In genomic region chr1:43366179-43366578, GRCh38 we compare ENCODE assay signal across 8 cellular contexts. TPM values are rescaled to one million over a fixed set of nuclear protein-coding genes. Genes with fewer than 3 reads are reported as not detected.
DNase-seq lines count a peak whose midpoint lies in the region; ATAC-seq, FAIRE-seq and TF ChIP-seq lines count a peak whose summit lies in the region.

No MANE protein-coding gene starts in this region.

- H3K27ac Mint-ChIP-seq in osteocyte (ENCODE audit: unreplicated experiment): peak overlapping the region; percentile 71

- H3K9me1 ChIP-seq in endothelial cell of umbilical vein (replicated peaks; ENCODE audit: control insufficient read depth, extremely low read depth, insufficient read depth, low read length): no peaks in the 10 kb centered on the region

- H3K9me3 ChIP-seq in ES-I3 (ENCODE audit: control insufficient read depth, insufficient read depth, low read length) (no peaks in the 10 kb centered on the region), NT2/D1 (ENCODE audit: insufficient read depth, low read length) (no peaks in the 10 kb centered on the region), endothelial cell of umbilical vein (replicated peaks; ENCODE audit: control insufficient read depth, insufficient read depth, low read length) (no peaks in the 10 kb centered on the region)

- peak overlapping the region; percentile 84 for H3K4me3 Mint-ChIP-seq in osteocyte (ENCODE audit: unreplicated experiment)

- TF ChIP-seq CTCF in endothelial cell of umbilical vein (IDR thresholded peaks at IDR 0.05; ENCODE audit: extremely low read depth in 1 of 2, insufficient read depth in 1 of 2, low read depth in 1 of 2, low read length in 2 of 2) (no peak), osteocyte (IDR thresholded peaks at IDR 0.05) (no peak), GM20000 (IDR thresholded peaks at IDR 0.05; ENCODE audit: extremely low read depth, missing control alignments) (no peak)

- H3K27me3 ChIP-seq in NT2/D1 (ENCODE audit: insufficient read depth, insufficient read length) (no peaks in the 10 kb centered on the region), endothelial cell of umbilical vein (ENCODE audit: control insufficient read depth in 2 of 2, insufficient read depth in 2 of 2, low read length in 2 of 2) (no peaks in the 10 kb centered on the region)

- CTCF ChIA-PET in endothelial cell of umbilical vein (lab: Charles Lee) (interaction anchor here (1.1 kb wide), 1 partner anchor 48 kb away, joined by 8 read pairs; no protein-coding TSS in a partner anchor), HEK293T (lab: Yijun Ruan, JAX) (no interaction called here)

- no peak for TF ChIP-seq POLR2A in endothelial cell of umbilical vein (IDR thresholded peaks at IDR 0.05; ENCODE audit: low read depth, low read length)

- H3K4me2 ChIP-seq in endothelial cell of umbilical vein (ENCODE audit: insufficient read depth, low read length): peak overlapping the region; percentile 61

- H3K36me3 Mint-ChIP-seq in osteocyte (ENCODE audit: unreplicated experiment): peaks cover 19% of the 10 kb centered on the region

- H3K36me3 ChIP-seq in ES-I3 (ENCODE audit: insufficient read depth, low read length) (peaks cover 15% of the 10 kb centered on the region), NT2/D1 (ENCODE audit: insufficient read depth, insufficient read length, low read length) (peaks cover 61% of the 10 kb centered on the region), endothelial cell of umbilical vein (ENCODE audit: control insufficient read depth in 2 of 2, extremely low read depth in 1 of 2, insufficient read depth in 2 of 2, low read length in 2 of 2) (peaks cover 13 to 19% of the 10 kb centered on the region in 2 experiments)

- peaks cover 57% of the 10 kb centered on the region for H3K79me2 ChIP-seq in endothelial cell of umbilical vein (ENCODE audit: control insufficient read depth, insufficient read depth, low read length)

- FAIRE-seq in endothelial cell of umbilical vein (lab: Jason Lieb, UNC): no peak

- H3K4me1 ChIP-seq in ES-I3 (ENCODE audit: insufficient read depth, low read length) (peaks cover 8% of the 10 kb centered on the region; the same call in 1 of the 2 replicates), NT2/D1 (ENCODE audit: insufficient read depth, insufficient read length) (peaks cover 16% of the 10 kb centered on the region), endothelial cell of umbilical vein (ENCODE audit: control insufficient read depth, extremely low read depth, insufficient read depth, low read length) (peaks cover 28% of the 10 kb centered on the region)

- dilution Hi-C loops in endothelial cell of umbilical vein (cut with MboI; ENCODE audit: extremely low pct_ligation_motif_present, low sequenced_read_pairs): no loop called here

- no TSS peak for BruUV-seq in endothelial cell of umbilical vein (replicated peaks; lab: Mats Ljungman, UMichigan)

- no peaks in the 10 kb centered on the region for H3K27me3 Mint-ChIP-seq in osteocyte (ENCODE audit: unreplicated experiment)

- ATAC-seq in GM19023 (IDR thresholded peaks at IDR 0.05; ENCODE audit: unreplicated experiment) (no peak), HG03460 (IDR thresholded peaks at IDR 0.05; ENCODE audit: unreplicated experiment) (no peak)

- H3K27ac ChIP-seq in endothelial cell of umbilical vein (ENCODE audit: insufficient read depth, low read depth, low read length): no peak overlapping the region

- H3K4me3 ChIP-seq in NT2/D1 (ENCODE audit: insufficient read length, low read depth): peak overlapping the region; percentile 89
- no peak overlapping the region for H3K4me3 ChIP-seq in endothelial cell of umbilical vein (replicated peaks in 1 of 3; ENCODE audit: insufficient read depth in 1 of 3, low read depth in 1 of 3, low read length in 3 of 3)

- H3K9me3 Mint-ChIP-seq in osteocyte (ENCODE audit: unreplicated experiment): no peaks in the 10 kb centered on the region

- DNase-seq in NT2/D1 (ENCODE audit: low read depth, low spot score) (no peak), endothelial cell of umbilical vein (ENCODE audit: low read depth, low spot score) (no peak), osteocyte (ENCODE audit: extremely low spot score, unreplicated experiment) (no peak), GM20000 (ENCODE audit: low spot score) (no peak), HEK293T (ENCODE audit: extremely low spot score) (no peak)

- H3K9ac ChIP-seq in ES-I3 (ENCODE audit: low read depth, low read length): peak overlapping the region; percentile 85; the same call in 1 of the 2 replicates
- H3K9ac ChIP-seq in NT2/D1 (ENCODE audit: insufficient read length, low read depth): peak overlapping the region; percentile 96
- H3K9ac ChIP-seq in endothelial cell of umbilical vein (replicated peaks; ENCODE audit: extremely low read depth, insufficient read depth, low read length): no peak overlapping the region

- H4K20me1 ChIP-seq in endothelial cell of umbilical vein (replicated peaks; ENCODE audit: control insufficient read depth, extremely low read depth, insufficient read depth, low read length): no peaks in the 10 kb centered on the region

- H2AFZ ChIP-seq in endothelial cell of umbilical vein (ENCODE audit: low read depth, low read length): no peak overlapping the region

- H3K4me1 Mint-ChIP-seq in osteocyte (ENCODE audit: unreplicated experiment): peaks cover 44% of the 10 kb centered on the region

- POLR2A ChIA-PET in endothelial cell of umbilical vein (lab: Charles Lee): no interaction called here
- POLR2A ChIA-PET in HEK293T (lab: Yijun Ruan, JAX): interaction anchor here (1.0 kb wide), 1 partner anchor 17 kb away, joined by 4 read pairs; no protein-coding TSS in a partner anchor

- intact Hi-C loops in endothelial cell of umbilical vein (cut with micrococcal nuclease): loop anchor here (5.0 kb wide), 1 partner anchor 139 kb away; no protein-coding TSS in a partner anchor

TF ChIP-seq in endothelial cell of umbilical vein, 7 proteins besides CTCF, POLR2A, EP300 and RAD21 (continues in another document):
- TF ChIP-seq GATA2 (IDR thresholded peaks at IDR 0.05; ENCODE audit: insufficient read depth, insufficient read length, low read depth, low read length) (no peak), EZH2 (IDR thresholded peaks at IDR 0.05; ENCODE audit: borderline replicate concordance, low read depth, low read length, severe bottlenecking) (no peak)

TF ChIP-seq in HEK293T, 16 proteins besides CTCF, POLR2A, EP300 and RAD21 (continues in another document):
- TF ChIP-seq BHLHE40 (IDR thresholded peaks at IDR 0.05; ENCODE audit: borderline replicate concordance): no peak
- TF ChIP-seq L3MBTL2 (conservative IDR thresholded peaks at IDR 0.05): no peak
- no peak for TF ChIP-seq ARNT (IDR thresholded peaks at IDR 0.05)
- no peak for TF ChIP-seq SP1 (IDR thresholded peaks at IDR 0.05)

RNA-seq across cellular contexts. Expression of gene ELOVL1, which starts 1.6 kb away (rescaled TPM):
- total RNA-seq in endothelial cell of umbilical vein: 126 and 134 TPM in 2 replicates
- polyA plus RNA-seq in endothelial cell of umbilical vein: 303 and 353 TPM in 2 replicates
- 205 and 228 TPM in 2 replicates for polyA plus RNA-seq in endothelial cell of umbilical vein (2011; cell fraction: cytosol; rRNA removed)
- 140 and 144 TPM in 2 replicates for polyA plus RNA-seq in endothelial cell of umbilical vein (2011; cell fraction: nucleus; rRNA removed)
- 151 and 237 TPM in 2 replicates for polyA plus RNA-seq in endothelial cell of umbilical vein (2012)
- polyA minus RNA-seq in endothelial cell of umbilical vein: 211 and 218 TPM in 2 replicates
- 49.2 TPM for polyA minus RNA-seq in endothelial cell of umbilical vein (2011; cell fraction: cytosol; rRNA and poly(A)+ RNA removed)
- 26.3 and 43.3 TPM in 2 replicates for polyA minus RNA-seq in endothelial cell of umbilical vein (2011; cell fraction: nucleus; rRNA and poly(A)+ RNA removed)
- 61.9 and 62.5 TPM in 2 replicates for total RNA-seq in osteocyte

RNA-seq across cellular contexts. Expression of gene CDC20, which starts 7.4 kb away (rescaled TPM):
- total RNA-seq in endothelial cell of umbilical vein (156 and 170 TPM in 2 replicates), osteocyte (15.2 and 18.7 TPM in 2 replicates)
- 129 and 130 TPM in 2 replicates for polyA plus RNA-seq in endothelial cell of umbilical vein
- polyA plus RNA-seq in endothelial cell of umbilical vein (2011; cell fraction: cytosol; rRNA removed): 135 and 152 TPM in 2 replicates
- polyA plus RNA-seq in endothelial cell of umbilical vein (2011; cell fraction: nucleus; rRNA removed): 95.9 and 101 TPM in 2 replicates
- 49.0 and 129 TPM in 2 replicates for polyA plus RNA-seq in endothelial cell of umbilical vein (2012)
- polyA minus RNA-seq in endothelial cell of umbilical vein: 94.7 and 131 TPM in 2 replicates
- 122 TPM for polyA minus RNA-seq in endothelial cell of umbilical vein (2011; cell fraction: cytosol; rRNA and poly(A)+ RNA removed)
- polyA minus RNA-seq in endothelial cell of umbilical vein (2011; cell fraction: nucleus; rRNA and poly(A)+ RNA removed): 22.4 and 25.7 TPM in 2 replicates

RNA-seq across cellular contexts. Expression of gene MED8, which starts 23.4 kb away (rescaled TPM):
- 41.9 and 45.6 TPM in 2 replicates for total RNA-seq in endothelial cell of umbilical vein
- polyA plus RNA-seq in endothelial cell of umbilical vein: 15.9 and 19.6 TPM in 2 replicates
- polyA plus RNA-seq in endothelial cell of umbilical vein (2011; cell fraction: cytosol; rRNA removed): 29.4 and 34.4 TPM in 2 replicates
- polyA plus RNA-seq in endothelial cell of umbilical vein (2011; cell fraction: nucleus; rRNA removed): 37.2 and 38.8 TPM in 2 replicates
- 38.6 and 45.6 TPM in 2 replicates for polyA plus RNA-seq in endothelial cell of umbilical vein (2012)
- polyA minus RNA-seq in endothelial cell of umbilical vein: 19.4 and 21.0 TPM in 2 replicates
- 15.8 TPM for polyA minus RNA-seq in endothelial cell of umbilical vein (2011; cell fraction: cytosol; rRNA and poly(A)+ RNA removed)
- 11.7 and 17.3 TPM in 2 replicates for polyA minus RNA-seq in endothelial cell of umbilical vein (2011; cell fraction: nucleus; rRNA and poly(A)+ RNA removed)
- 39.8 and 40.4 TPM in 2 replicates for total RNA-seq in osteocyte

RNA-seq across cellular contexts. Expression of gene SZT2, which starts 23.5 kb away (rescaled TPM):
- total RNA-seq in endothelial cell of umbilical vein: 49.9 and 50.3 TPM in 2 replicates
- polyA plus RNA-seq in endothelial cell of umbilical vein: 11.4 TPM in 2 replicates
- polyA plus RNA-seq in endothelial cell of umbilical vein (2011; cell fraction: cytosol; rRNA removed): 5.1 and 5.3 TPM in 2 replicates
- 70.0 and 86.8 TPM in 2 replicates for polyA plus RNA-seq in endothelial cell of umbilical vein (2011; cell fraction: nucleus; rRNA removed)
- 15.0 and 17.5 TPM in 2 replicates for polyA plus RNA-seq in endothelial cell of umbilical vein (2012)
- polyA minus RNA-seq in endothelial cell of umbilical vein: 89.4 and 97.4 TPM in 2 replicates
- polyA minus RNA-seq in endothelial cell of umbilical vein (2011; cell fraction: cytosol; rRNA and poly(A)+ RNA removed): 6.0 TPM
- 75.8 and 107 TPM in 2 replicates for polyA minus RNA-seq in endothelial cell of umbilical vein (2011; cell fraction: nucleus; rRNA and poly(A)+ RNA removed)
- 51.8 and 63.6 TPM in 2 replicates for total RNA-seq in osteocyte

RNA-seq across cellular contexts. Expression of gene MPL, which starts 28.6 kb away (rescaled TPM):
- total RNA-seq in endothelial cell of umbilical vein (0.18 and 0.24 TPM in 2 replicates), osteocyte (not detected in 2 replicates)
- 0.13 and 0.14 TPM in 2 replicates for polyA plus RNA-seq in endothelial cell of umbilical vein
- polyA plus RNA-seq in endothelial cell of umbilical vein (2011; cell fraction: cytosol; rRNA removed): 0.03 and 0.06 TPM in 2 replicates
- 0.25 and 0.55 TPM in 2 replicates for polyA plus RNA-seq in endothelial cell of umbilical vein (2011; cell fraction: nucleus; rRNA removed)
- polyA plus RNA-seq in endothelial cell of umbilical vein (2012): not detected in 2 replicates
- 0.13 and 1.6 TPM in 2 replicates for polyA minus RNA-seq in endothelial cell of umbilical vein
- not detected for polyA minus RNA-seq in endothelial cell of umbilical vein (2011; cell fraction: cytosol; rRNA and poly(A)+ RNA removed)
- polyA minus RNA-seq in endothelial cell of umbilical vein (2011; cell fraction: nucleus; rRNA and poly(A)+ RNA removed): 0.34 and 0.48 TPM in 2 replicates
